Comparison of ENCODE assay signal across 21 cellular contexts in the genomic region with DNA sequence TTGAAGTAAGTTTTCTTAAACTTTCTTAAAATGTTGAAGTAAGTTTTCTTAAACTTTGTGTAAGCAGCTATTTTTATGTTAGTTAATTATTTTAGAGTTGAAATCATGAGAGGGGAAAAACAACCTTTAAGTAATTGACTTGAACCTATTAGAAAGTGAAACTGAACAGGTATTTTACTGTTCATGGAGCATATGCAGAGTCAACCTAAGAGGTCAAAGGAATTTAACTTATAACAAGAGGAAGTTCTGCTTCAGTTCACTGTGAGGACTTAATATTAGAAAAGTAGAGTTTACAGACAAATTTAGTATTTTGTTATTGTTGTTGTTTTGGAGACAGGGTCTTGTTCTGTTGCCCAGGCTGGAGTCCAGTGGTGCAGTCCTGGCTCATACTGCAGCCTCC.
DNase-seq lines count a peak whose midpoint lies in the region; ATAC-seq and TF ChIP-seq lines count a peak whose summit lies in the region.
"Had no signal": no experiment of that assay in that cellular context is flagged by ENCODE, and none has a peak within 500 bp of the region (broad histone marks: within the 10 kb centered on the region; RNA-seq: fewer than 3 reads in every experiment).

No MANE protein-coding gene starts in this region.

- TF ChIP-seq POLR2A in GM18505 (IDR thresholded peaks at IDR 0.05; ENCODE audit: borderline replicate concordance, extremely low read depth, insufficient read depth, insufficient read length): no peak

- TF ChIP-seq CTCF in GM12865 (IDR thresholded peaks at IDR 0.05; ENCODE audit: insufficient read depth, low read depth, low read length, missing control alignments): no peak

- DNase-seq in GM12865 (ENCODE audit: low read depth) (peak; percentile 54), dedifferentiated amniotic fluid mesenchymal stem cell (ENCODE audit: extremely low spot score) (peak; percentile 11), AML-193 (lab: John Stamatoyannopoulos, UW) (no peak), NCI-H1105 (lab: John Stamatoyannopoulos, UW) (no peak), SIG-M5 (lab: John Stamatoyannopoulos, UW) (no peak)
- DNase-seq: activated CD8-positive, alpha-beta memory T cell treated with anti-CD3 and anti-CD28 coated beads for 24 hours; CD8-positive, alpha-beta T cell; dermis blood vessel endothelial cell; DND-41; foreskin melanocyte; left ventricle myocardium inferior; NCI-H345; NK-92 treated with Interleukin-12 subunit alpha and Interleukin-12 subunit beta, amount 100 ng/mL, for 24 hours; occipital lobe; sigmoid colon; substantia nigra; T-cell had no signal

- no peak overlapping the region for H3K4me3 ChIP-seq in GM12865 (ENCODE audit: low read depth, low read length)
- H3K4me3 ChIP-seq: breast epithelium, left ventricle myocardium inferior, sigmoid colon had no signal

- ATAC-seq in GM21423 (IDR thresholded peaks at IDR 0.05; ENCODE audit: unreplicated experiment) (peak; percentile 66), HG03108 (IDR thresholded peaks at IDR 0.05; ENCODE audit: unreplicated experiment) (peak; percentile 62), GM18505 (IDR thresholded peaks at IDR 0.05; ENCODE audit: unreplicated experiment) (no peak)
- ATAC-seq: CD8-positive, alpha-beta T cell; T-cell had no signal

Comparison
In these comparisons a context has a peak if more than half of its experiments do, and no peak if none do; other contexts are left out.
1. DNase-seq: peak in GM12865 (single experiment) and dedifferentiated amniotic fluid mesenchymal stem cell (single experiment); none in AML-193 (0 of 2), NCI-H1105 (single experiment) and SIG-M5 (single experiment).